ENCODE assay signal across 8 cellular contexts in the genomic region with DNA sequence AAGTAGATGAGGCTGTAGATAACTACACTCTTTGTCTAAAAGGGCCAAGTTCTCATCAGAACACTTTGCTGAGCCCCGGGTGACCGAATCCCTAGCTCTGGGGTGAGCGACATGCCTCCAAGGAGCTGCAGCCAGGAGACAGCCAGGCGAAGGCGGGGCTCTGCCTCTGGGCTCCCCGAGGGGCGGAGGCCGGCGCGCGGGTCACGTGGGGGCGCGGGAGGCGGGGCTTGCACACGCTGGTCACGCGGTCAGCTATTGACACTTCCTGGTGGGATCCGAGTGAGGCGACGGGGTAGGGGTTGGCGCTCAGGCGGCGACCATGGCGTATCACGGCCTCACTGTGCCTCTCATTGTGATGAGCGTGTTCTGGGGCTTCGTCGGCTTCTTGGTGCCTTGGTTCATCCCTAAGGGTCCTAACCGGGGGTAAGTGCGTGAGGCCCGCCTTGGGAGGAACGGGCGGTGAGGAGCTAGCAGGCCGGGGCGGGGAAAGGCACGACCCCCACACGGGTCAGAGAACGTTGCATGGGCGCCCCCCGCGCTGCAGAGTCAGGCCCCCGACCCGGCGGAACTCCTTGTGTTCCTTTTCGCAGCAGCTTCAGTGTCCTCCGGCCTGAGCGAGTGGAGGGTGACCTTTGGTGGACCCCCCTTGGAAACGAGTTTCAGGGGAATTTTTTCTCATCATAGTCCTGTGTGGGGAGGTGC.
DNase-seq lines count a peak whose midpoint lies in the region; ATAC-seq and TF ChIP-seq lines count a peak whose summit lies in the region.

A gene (plus strand): TSS at position 230 of the 702 bp plus-strand sequence. CDS start 90 bp downstream, at position 320.

- no peak for TF ChIP-seq CTCF in AG09319 (IDR thresholded peaks at IDR 0.05; ENCODE audit: low read depth, low read length)

- DNase-seq in AG09319 (ENCODE audit: extremely low read depth, low read depth) = peak; percentile 81
- peak; percentile 76 to 94 for DNase-seq in NCI-H446 (lab: John Stamatoyannopoulos, UW)
- DNase-seq in activated CD4-positive, CD25-positive, alpha-beta regulatory T cell treated with anti-CD3 and anti-CD28 coated beads, Interleukin-2, amount 50 U/mL, for 16 hours (ENCODE audit: low read depth, low spot score) = peak; percentile 83
- peak; percentile 90 for DNase-seq in central memory CD4-positive, alpha-beta T cell
- peak; percentile 94 for DNase-seq in inferior parietal cortex (ENCODE audit: extremely low spot score)
- DNase-seq in stimulated activated CD4-positive, alpha-beta T cell treated with anti-CD3 and anti-CD28 coated beads, Interleukin-12 subunit alpha, Interleukin-12 subunit beta, amount 100 ng/mL, for 24 hours (ENCODE audit: low read depth in 2 of 2) = peak; percentile 83 to 96

- ATAC-seq in GM19023 (IDR thresholded peaks at IDR 0.05; ENCODE audit: unreplicated experiment) (peak; percentile 94), HG03196 (IDR thresholded peaks at IDR 0.05; ENCODE audit: unreplicated experiment) (peak; percentile 94)

Comparison
In these comparisons a context has a peak if more than half of its experiments do, and no peak if none do; other contexts are left out.
1. Peak in every context shown above with its lines: DNase-seq and ATAC-seq.